21 cellular contexts compared by ENCODE assay signal in the genomic region with DNA sequence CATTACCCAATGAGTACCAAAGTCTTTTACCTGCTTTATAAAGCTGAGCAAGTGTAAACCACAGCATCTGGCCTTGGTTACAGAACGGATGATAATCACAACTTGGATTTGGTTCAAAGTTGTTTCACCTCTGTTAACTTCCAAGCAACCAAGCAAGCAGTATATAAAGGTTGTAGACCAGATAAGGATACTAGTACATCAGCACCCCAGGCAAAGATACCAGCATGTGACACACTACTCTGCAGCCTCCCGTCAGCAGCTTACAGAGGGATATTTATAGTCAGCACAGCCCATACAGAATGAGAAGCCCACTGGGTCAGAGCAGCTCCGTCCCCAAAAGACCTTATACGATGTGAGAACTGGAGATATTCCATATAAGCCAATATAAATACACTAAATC.
"Had no signal": no experiment of that assay in that cellular context is flagged by ENCODE, and none has a peak within 500 bp of the region (broad histone marks: within the 10 kb centered on the region; RNA-seq: fewer than 3 reads in every experiment).

No MANE protein-coding gene starts in this region.

- DNase-seq: activated CD4-positive, alpha-beta memory T cell treated with anti-CD3 and anti-CD28 coated beads, Interleukin-2, amount 10 ng/mL, durations not matched to agents 7 days and 5 days; activated CD4-positive, alpha-beta T cell treated with anti-CD3 and anti-CD28 coated beads, Interleukin-2, amount 10 ng/mL, durations not matched to agents 24 days and 14 days; activated effector memory CD4-positive, alpha-beta T cell treated with anti-CD3 and anti-CD28 coated beads, Interleukin-2, amount 50 U/mL, for 16 hours; activated naive CD4-positive, alpha-beta T cell treated with anti-CD3 and anti-CD28 coated beads, Interleukin-2, amount 50 U/mL, for 16 hours; activated naive CD8-positive, alpha-beta T cell treated with anti-CD3 and anti-CD28 coated beads, Interleukin-2, amount 50 U/mL, for 24 hours; anterior cingulate cortex; body of pancreas; caudate nucleus; effector CD8-positive, alpha-beta T cell; foreskin melanocyte; islet precursor cell; naive thymus-derived CD8-positive, alpha-beta T cell; sigmoid colon; stimulated activated CD4-positive, alpha-beta T cell treated with anti-CD3 and anti-CD28 coated beads, Interleukin-15, amount 100 ng/mL, for 24 hours; transverse colon had no signal

- H3K9me3 ChIP-seq: body of pancreas, sigmoid colon, transverse colon, vagina had no signal

- H3K27me3 ChIP-seq: body of pancreas, neural progenitor cell, sigmoid colon, transverse colon, vagina had no signal

- H3K27ac ChIP-seq: body of pancreas, neural progenitor cell, sigmoid colon, transverse colon, vagina, VCaP had no signal

- ATAC-seq: activated CD4-positive, CD25-positive, alpha-beta regulatory T cell treated with anti-CD3 and anti-CD28 coated beads, Interleukin-2, amount 50 U/mL, for 24 hours; activated naive CD8-positive, alpha-beta T cell treated with anti-CD3 and anti-CD28 coated beads, Interleukin-2, amount 50 U/mL, for 24 hours; body of pancreas; naive thymus-derived CD8-positive, alpha-beta T cell; stimulated activated memory B cell treated with anti-CD40 and anti-IgM and Interleukin-4, amounts not matched to agents 10 μg/mL and 1 μg/mL and 100 μg/mL, for 72 hours had no signal

- H3K9ac ChIP-seq: neural progenitor cell had no signal

- H3K4me2 ChIP-seq: neural progenitor cell had no signal

- H3K4me3 ChIP-seq: body of pancreas, neural progenitor cell, sigmoid colon, smooth muscle cell, transverse colon, vagina had no signal

- H3K36me3 ChIP-seq: neural progenitor cell, sigmoid colon, transverse colon, vagina had no signal

- H3K4me1 ChIP-seq: body of pancreas, neural progenitor cell, sigmoid colon, transverse colon, vagina had no signal

- H2AFZ ChIP-seq: neural progenitor cell had no signal
